In the genomic region with DNA sequence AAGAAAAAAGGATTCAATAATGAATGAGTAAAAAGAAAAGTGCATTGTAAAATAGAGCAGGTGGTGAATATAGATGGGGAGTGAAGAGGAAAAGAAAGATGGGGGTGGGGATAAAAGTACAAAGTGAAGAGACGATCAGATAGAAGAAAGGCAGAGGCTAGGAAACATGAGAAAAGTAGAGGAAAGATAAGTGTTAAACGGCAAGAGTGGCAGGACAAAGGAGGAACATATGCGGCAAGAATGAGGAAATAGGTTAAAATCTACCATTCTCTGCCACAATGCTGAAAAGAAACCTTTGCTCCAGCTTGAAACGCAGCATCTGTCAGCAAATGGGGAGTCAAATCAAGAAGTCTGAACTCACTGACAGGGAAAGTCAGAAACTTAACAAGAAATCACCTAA, we compare ENCODE assay signal across 23 cellular contexts. TPM values are rescaled to one million over a fixed set of nuclear protein-coding genes. Genes with fewer than 3 reads are reported as not detected.
DNase-seq lines count a peak whose midpoint lies in the region; ATAC-seq and TF ChIP-seq lines count a peak whose summit lies in the region.
"Had no signal": no experiment of that assay in that cellular context is flagged by ENCODE, and none has a peak within 500 bp of the region (broad histone marks: within the 10 kb centered on the region; RNA-seq: fewer than 3 reads in every experiment).

No MANE protein-coding gene starts in this region.

- H3K4me3 ChIP-seq in GM12864 (ENCODE audit: low read depth, low read length) (no peak overlapping the region), hepatocyte (no peak overlapping the region)
- H3K4me3 ChIP-seq: BLaER1, gastroesophageal sphincter, prostate gland, spleen, tibial nerve had no signal

- no peak for TF ChIP-seq CTCF in GM12864 (IDR thresholded peaks at IDR 0.05; ENCODE audit: low read depth, low read length, missing control alignments)
- TF ChIP-seq CTCF in hepatocyte (IDR thresholded peaks at IDR 0.05; ENCODE audit: poor library complexity), result no peak

- H2AFZ ChIP-seq in hepatocyte, result no peak overlapping the region

- H3K36me3 ChIP-seq in hepatocyte (replicated peaks; ENCODE audit: insufficient read depth, low read depth), result no peaks in the 10 kb centered on the region
- H3K36me3 ChIP-seq: gastroesophageal sphincter, prostate gland, spleen had no signal

- H3K9me3 ChIP-seq in hepatocyte (ENCODE audit: low read depth), result no peaks in the 10 kb centered on the region
- H3K9me3 ChIP-seq: BLaER1, gastroesophageal sphincter, prostate gland, spleen, tibial nerve had no signal

- peaks cover 72% of the 10 kb centered on the region for H3K79me2 ChIP-seq in hepatocyte

- peak; percentile 2 for DNase-seq in GM12864 (ENCODE audit: low read depth)
- DNase-seq in MV-4-11 (lab: John Stamatoyannopoulos, UW), result peak; percentile 67
- DNase-seq in hepatocyte (ENCODE audit: low spot score), result no peak
- DNase-seq in GOT3 (lab: John Stamatoyannopoulos, UW), result no peak
- no peak for DNase-seq in activated CD8-positive, alpha-beta memory T cell treated with anti-CD3 and anti-CD28 coated beads for 24 hours
- DNase-seq in HuH-7.5 (ENCODE audit: low spot score), result no peak
- DNase-seq in NCI-H1436 treated with DMSO at 0.1 percent for 48 hours (lab: John Stamatoyannopoulos, UW), result no peak
- DNase-seq: activated CD4-positive, alpha-beta T cell treated with anti-CD3 and anti-CD28 coated beads, Interleukin-2, amount 10 ng/mL, durations not matched to agents 24 days and 14 days; dermis blood vessel endothelial cell; DMS53; naive B cell; NCI-H1048; Right ventricle myocardium superior; spleen; T-helper 9 cell had no signal

- WGBS in hepatocyte (ENCODE audit: low lambda C conversion rate, missing lambda C conversion rate), result 62% methylated on average over 4 of the region's 4 CpGs

- peak overlapping the region; percentile 74 for H3K4me2 ChIP-seq in hepatocyte
- H3K4me2 ChIP-seq: BLaER1 had no signal

- H3K9me2 ChIP-seq in hepatocyte (replicated peaks; ENCODE audit: insufficient read depth), result no peaks in the 10 kb centered on the region

- H4K20me1 ChIP-seq in hepatocyte (ENCODE audit: insufficient read depth, poor library complexity, severe bottlenecking), result no peaks in the 10 kb centered on the region

- ATAC-seq in GM21515 (IDR thresholded peaks at IDR 0.05; ENCODE audit: unreplicated experiment), result peak; percentile 42
- ATAC-seq: gastroesophageal sphincter, HCT116 had no signal

- no peaks in the 10 kb centered on the region for H3K27me3 ChIP-seq in hepatocyte
- H3K27me3 ChIP-seq: BLaER1, gastroesophageal sphincter, spleen, tibial nerve had no signal

- H3K4me1 ChIP-seq in hepatocyte (ENCODE audit: insufficient read depth), result peaks cover 15% of the 10 kb centered on the region
- H3K4me1 ChIP-seq: prostate gland had no signal

- no peak overlapping the region for H3K27ac ChIP-seq in hepatocyte
- H3K27ac ChIP-seq: BLaER1, epithelial cell of prostate, gastroesophageal sphincter, prostate gland, tibial nerve had no signal

RNA-seq across cellular contexts. Expression of a gene that starts 6.8 kb away (rescaled TPM):
- total RNA-seq in hepatocyte, result 12.1 and 13.9 TPM in 2 replicates
- 5.9 and 6.5 TPM in 2 replicates for polyA plus RNA-seq in hepatocyte

RNA-seq across cellular contexts. Expression of a gene that starts 16.7 kb away (rescaled TPM):
- 2.4 and 3.1 TPM in 2 replicates for total RNA-seq in hepatocyte
- 2.0 and 2.1 TPM in 2 replicates for polyA plus RNA-seq in hepatocyte

RNA-seq across cellular contexts. Expression of a gene that starts 38.3 kb away (rescaled TPM):
- not detected in 2 replicates for total RNA-seq in hepatocyte
- 0.39 and 0.59 TPM in 2 replicates for polyA plus RNA-seq in hepatocyte
- total RNA-seq: activated CD4-positive, alpha-beta T cell treated with anti-CD3 and anti-CD28 coated beads, Interleukin-2, amount 10 ng/mL, durations not matched to agents 24 days and 14 days; dermis blood vessel endothelial cell; gastroesophageal sphincter; liver; prostate gland; Right ventricle myocardium superior; spleen; tibial nerve had no signal

RNA-seq across cellular contexts. Expression of a gene that starts 56.7 kb away (rescaled TPM):
- 20.8 and 31.2 TPM in 2 replicates for total RNA-seq in hepatocyte
- polyA plus RNA-seq in hepatocyte, result 15.7 and 17.9 TPM in 2 replicates

RNA-seq across cellular contexts. Expression of a gene that starts 56.9 kb away (rescaled TPM):
- 13.4 and 17.6 TPM in 2 replicates for total RNA-seq in hepatocyte
- polyA plus RNA-seq in hepatocyte, result 6.3 and 9.4 TPM in 2 replicates

Comparison
In these comparisons a context has a peak if more than half of its experiments do, and no peak if none do; other contexts are left out.
1. DNase-seq: peak in GM12864 (single experiment) and MV-4-11 (single experiment); none in hepatocyte (single experiment), GOT3 (single experiment), activated CD8-positive, alpha-beta memory T cell treated with anti-CD3 and anti-CD28 coated beads for 24 hours (single experiment), HuH-7.5 (single experiment) and NCI-H1436 treated with DMSO at 0.1 percent for 48 hours (single experiment).